ENCODE assay signal across 11 cellular contexts in the genomic region with DNA sequence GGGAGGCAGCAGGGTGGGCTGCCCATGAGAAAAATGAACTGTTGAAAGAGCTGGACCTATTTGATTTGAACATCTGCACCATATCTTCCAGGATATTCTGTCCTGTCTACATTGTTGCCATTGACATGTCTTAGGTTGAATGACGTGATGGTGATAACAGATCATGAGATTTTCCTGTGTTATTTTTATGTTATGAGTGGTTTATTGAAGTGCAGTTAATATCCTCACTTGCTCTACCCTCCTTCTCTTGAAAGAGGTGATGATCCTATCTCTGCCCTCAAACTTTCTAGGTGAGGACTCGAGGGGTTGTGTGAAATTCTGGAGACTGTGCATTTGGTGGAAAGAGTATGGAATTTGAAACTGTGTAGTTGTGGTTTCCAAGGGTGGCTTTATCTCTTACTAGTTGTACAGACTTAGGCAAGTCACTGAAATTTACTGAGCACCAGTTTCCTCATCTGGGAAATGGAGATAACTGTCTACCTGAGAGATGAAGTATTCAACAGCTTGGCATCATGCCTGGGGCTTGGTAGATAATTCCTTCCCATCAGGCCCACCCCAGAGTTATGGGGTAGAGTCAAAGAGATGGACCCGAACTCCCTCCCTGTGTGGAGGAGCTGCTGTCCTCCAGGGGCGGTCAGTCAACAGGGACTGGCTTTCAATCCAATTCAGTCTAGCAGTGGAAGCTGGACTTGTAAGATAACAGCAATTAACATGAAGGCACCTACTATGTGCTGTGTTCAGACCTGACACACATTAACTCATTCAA.
A peak's percentile ranks its signal among the peaks of the same experiment; 100 is the strongest.
DNase-seq lines count a peak whose midpoint lies in the region; ATAC-seq and FAIRE-seq lines count a peak whose summit lies in the region.
"Had no signal": no experiment of that assay in that cellular context is flagged by ENCODE, and none has a peak within 500 bp of the region (broad histone marks: within the 10 kb centered on the region; RNA-seq: fewer than 3 reads in every experiment).

No MANE protein-coding gene starts in this region.

- FAIRE-seq in small intestine (lab: Jason Lieb, UNC) = no peak
- FAIRE-seq: D721Med had no signal

- no peak overlapping the region for H3K4me3 Mint-ChIP-seq in activated T-helper 2 cell treated with anti-CD3 and anti-CD28 coated beads, Interferon-gamma antibody, Interleukin-2, Interleukin-4, amounts not matched to agents 10 μg/mL and 5 μg/mL and 100 μg/mL, durations not matched to agents 14 hours and 24 hours and 36 hours (ENCODE audit: low read depth)

- H2BK12ac ChIP-seq in trophoblast cell (ENCODE audit: low read length) = peak overlapping the region; percentile 82

- peak overlapping the region; percentile 97 for H4K91ac ChIP-seq in trophoblast cell (ENCODE audit: low read depth, low read length)

- H4K12ac ChIP-seq in trophoblast cell (ENCODE audit: low read depth, low read length) = no peak overlapping the region

- H4K8ac ChIP-seq in trophoblast cell (ENCODE audit: low read depth, low read length) = peak overlapping the region; percentile 40

- H3K14ac ChIP-seq in trophoblast cell (ENCODE audit: low read length) = peak overlapping the region; percentile 67

- no peaks in the 10 kb centered on the region for H3K36me3 Mint-ChIP-seq in activated T-helper 2 cell treated with anti-CD3 and anti-CD28 coated beads, Interferon-gamma antibody, Interleukin-2, Interleukin-4, amounts not matched to agents 10 μg/mL and 5 μg/mL and 100 μg/mL, durations not matched to agents 14 hours and 24 hours and 36 hours (ENCODE audit: low read depth)

- peaks cover 24% of the 10 kb centered on the region for H3K4me1 Mint-ChIP-seq in activated T-helper 2 cell treated with anti-CD3 and anti-CD28 coated beads, Interferon-gamma antibody, Interleukin-2, Interleukin-4, amounts not matched to agents 10 μg/mL and 5 μg/mL and 100 μg/mL, durations not matched to agents 14 hours and 24 hours and 36 hours (ENCODE audit: low read depth)

- no peak overlapping the region for H2AFZ ChIP-seq in trophoblast cell (ENCODE audit: insufficient read depth, low read length, poor library complexity)

- no peak overlapping the region for H3K23ac ChIP-seq in trophoblast cell (ENCODE audit: low read length)

- no peak overlapping the region for H3K4ac ChIP-seq in trophoblast cell (ENCODE audit: low read depth, low read length)

- no peaks in the 10 kb centered on the region for H3K9me3 Mint-ChIP-seq in activated T-helper 2 cell treated with anti-CD3 and anti-CD28 coated beads, Interferon-gamma antibody, Interleukin-2, Interleukin-4, amounts not matched to agents 10 μg/mL and 5 μg/mL and 100 μg/mL, durations not matched to agents 14 hours and 24 hours and 36 hours

- peak overlapping the region; percentile 80 for H3K18ac ChIP-seq in trophoblast cell (ENCODE audit: low read length)

- H3K27ac ChIP-seq in trophoblast cell (ENCODE audit: low read depth, low read length) (peak overlapping the region; percentile 83), small intestine (ENCODE audit: low read depth in 1 of 2, low read length in 1 of 2) (peak overlapping the region in 1 of 2 donors; percentile 78), caudate nucleus (ENCODE audit: low read depth, low read length) (no peak overlapping the region)

- peak overlapping the region; percentile 8 for H3K4me2 ChIP-seq in trophoblast cell (ENCODE audit: low read length)

- peak overlapping the region; percentile 86 for H2BK5ac ChIP-seq in trophoblast cell (ENCODE audit: low read depth, low read length, poor library complexity)

- H3K9me3 ChIP-seq in trophoblast cell (ENCODE audit: insufficient read depth, low read depth, low read length) = no peaks in the 10 kb centered on the region
- H3K9me3 ChIP-seq in small intestine (ENCODE audit: control insufficient read depth, low read depth) = no peaks in the 10 kb centered on the region

- no peak for DNase-seq in activated T-helper 2 cell treated with anti-CD3 and anti-CD28 coated beads, Interferon-gamma antibody, Interleukin-2, Interleukin-4, amounts not matched to agents 10 μg/mL and 5 μg/mL and 100 μg/mL, durations not matched to agents 14 hours and 24 hours and 36 hours (ENCODE audit: low spot score)
- DNase-seq in trophoblast cell (no peak), small intestine (no peak), caudate nucleus (lab: John Stamatoyannopoulos, UW) (no peak)
- DNase-seq: NCI-H1105; NCI-H774; stimulated activated naive CD8-positive, alpha-beta T cell treated with anti-CD3 and anti-CD28 coated beads, Interleukin-15, Interleukin-2, amounts not matched to agents 100 U/mL and 50 U/mL, for 24 hours had no signal

- H3K4me1 ChIP-seq in trophoblast cell (ENCODE audit: control insufficient read depth in 1 of 2, insufficient read depth in 2 of 2, low read length in 2 of 2) (peaks cover 17 to 20% of the 10 kb centered on the region in 2 experiments), small intestine (ENCODE audit: control insufficient read depth in 2 of 2, insufficient read depth in 1 of 2, low read depth in 1 of 2, low read length in 1 of 2) (peaks cover 0 to 7% of the 10 kb centered on the region in 2 donors)

- ATAC-seq in GM18867 (IDR thresholded peaks at IDR 0.05; ENCODE audit: unreplicated experiment) (peak; percentile 2), HG03139 (IDR thresholded peaks at IDR 0.05; ENCODE audit: unreplicated experiment) (peak; percentile 1), HG03135 (IDR thresholded peaks at IDR 0.05; ENCODE audit: unreplicated experiment) (no peak)

- H3K27me3 Mint-ChIP-seq in activated T-helper 2 cell treated with anti-CD3 and anti-CD28 coated beads, Interferon-gamma antibody, Interleukin-2, Interleukin-4, amounts not matched to agents 10 μg/mL and 5 μg/mL and 100 μg/mL, durations not matched to agents 14 hours and 24 hours and 36 hours (ENCODE audit: low read depth) = peaks cover 19% of the 10 kb centered on the region

- no CpG with 5 or more reads among the region's 4 CpGs for WGBS in trophoblast cell (ENCODE audit: extremely low coverage, insufficient coverage, insufficient read length)
- WGBS in small intestine, 3 donors = 67 to 84% (median 70%) methylated on average over 4 of the region's 4 CpGs

- no peak overlapping the region for H3K9ac ChIP-seq in trophoblast cell (ENCODE audit: low read length)

- H3K4me3 ChIP-seq in trophoblast cell (ENCODE audit: low read depth, low read length) (no peak overlapping the region), small intestine (ENCODE audit: low read depth in 1 of 2, low read length in 2 of 2) (no peak overlapping the region)

- peak overlapping the region; percentile 25 for H3K27ac Mint-ChIP-seq in activated T-helper 2 cell treated with anti-CD3 and anti-CD28 coated beads, Interferon-gamma antibody, Interleukin-2, Interleukin-4, amounts not matched to agents 10 μg/mL and 5 μg/mL and 100 μg/mL, durations not matched to agents 14 hours and 24 hours and 36 hours

- peak overlapping the region; percentile 88 for H2BK120ac ChIP-seq in trophoblast cell (ENCODE audit: insufficient read depth, low read length, poor library complexity)

- H3K36me3 ChIP-seq in trophoblast cell (ENCODE audit: control insufficient read depth in 1 of 2, insufficient read depth in 2 of 2, low read length in 2 of 2) (no peaks in the 10 kb centered on the region), small intestine (ENCODE audit: control insufficient read depth in 2 of 2, insufficient read depth in 2 of 2, low read length in 2 of 2) (no peaks in the 10 kb centered on the region)

- peaks cover 14% of the 10 kb centered on the region for H3K79me1 ChIP-seq in trophoblast cell (ENCODE audit: low read length)

- intact Hi-C loops in activated T-helper 2 cell treated with anti-CD3 and anti-CD28 coated beads, Interferon-gamma antibody, Interleukin-2, Interleukin-4, amounts not matched to agents 10 μg/mL and 5 μg/mL and 100 μg/mL, durations not matched to agents 14 hours and 24 hours and 36 hours (cut with micrococcal nuclease) = loop anchor here (5.0 to 10.0 kb wide), 4 partner anchors 114 to 539 kb away; a partner anchor contains a TSS

- peak overlapping the region; percentile 89 for H2AK5ac ChIP-seq in trophoblast cell (ENCODE audit: low read length)

- no peaks in the 10 kb centered on the region for H3K27me3 ChIP-seq in trophoblast cell (ENCODE audit: insufficient read depth, low read length)
- no peaks in the 10 kb centered on the region for H3K27me3 ChIP-seq in small intestine (ENCODE audit: control insufficient read depth in 2 of 2, insufficient read depth in 2 of 2, low read length in 2 of 2)

- H3K79me2 ChIP-seq in trophoblast cell (ENCODE audit: control insufficient read depth, insufficient read depth, low read length, poor library complexity) = peaks cover 2% of the 10 kb centered on the region
